In genomic region chr10:132549416-132549815, GRCh38 we compare ENCODE assay signal across 16 cellular contexts. TPM values are rescaled to one million over a fixed set of nuclear protein-coding genes. Genes with fewer than 3 reads are reported as not detected.
DNase-seq lines count a peak whose midpoint lies in the region; ATAC-seq and TF ChIP-seq lines count a peak whose summit lies in the region.
"Had no signal": no experiment of that assay in that cellular context is flagged by ENCODE, and none has a peak within 500 bp of the region (broad histone marks: within the 10 kb centered on the region; RNA-seq: fewer than 3 reads in every experiment).

No MANE protein-coding gene starts in this region.

- H3K27ac ChIP-seq in HL-60 (replicated peaks): peak overlapping the region; percentile 37; the same call in 1 of the 2 replicates
- no peak overlapping the region for H3K27ac ChIP-seq in esophagus muscularis mucosa (replicated peaks in 1 of 4)
- H3K27ac ChIP-seq: gastrocnemius medialis, left ventricle myocardium inferior, parathyroid adenoma, skin epidermis had no signal

- TF ChIP-seq CTCF in HL-60 (IDR thresholded peaks at IDR 0.05; ENCODE audit: insufficient read depth, low read length) (no peak), esophagus muscularis mucosa (IDR thresholded peaks at IDR 0.05) (no peak)

- 67% methylated on average over 11 of the region's 12 CpGs for WGBS in esophagus muscularis mucosa

- H3K36me3 ChIP-seq in esophagus muscularis mucosa: no peaks in the 10 kb centered on the region
- H3K36me3 ChIP-seq: gastrocnemius medialis, left ventricle myocardium inferior had no signal

- H3K27me3 ChIP-seq in HL-60 (ENCODE audit: insufficient read depth, poor library complexity, severe bottlenecking) (no peaks in the 10 kb centered on the region), esophagus muscularis mucosa (no peaks in the 10 kb centered on the region)
- H3K27me3 ChIP-seq: gastrocnemius medialis had no signal

- TF ChIP-seq EP300 in esophagus muscularis mucosa (IDR thresholded peaks at IDR 0.05): no peak

- H3K4me3 ChIP-seq in HL-60 (replicated peaks; ENCODE audit: insufficient read depth, low read length) (no peak overlapping the region), esophagus muscularis mucosa (no peak overlapping the region)
- H3K4me3 ChIP-seq: gastrocnemius medialis, left ventricle myocardium inferior, skin epidermis had no signal

- no peaks in the 10 kb centered on the region for H3K9me3 ChIP-seq in esophagus muscularis mucosa
- H3K9me3 ChIP-seq: gastrocnemius medialis, left ventricle myocardium inferior had no signal

- DNase-seq in NCI-H146 (lab: John Stamatoyannopoulos, UW) (peak; percentile 12), NCI-H146 treated with DMSO at 0.1 percent for 48 hours (lab: John Stamatoyannopoulos, UW; ENCODE audit: unreplicated experiment) (no peak), HL-60 (ENCODE audit: low read depth in 1 of 2, low spot score in 1 of 2) (no peak), NCI-H345 (lab: John Stamatoyannopoulos, UW) (peak; percentile 76), sciatic nerve (ENCODE audit: low spot score) (peak; percentile 51), esophagus muscularis mucosa (ENCODE audit: extremely low spot score) (no peak)
- DNase-seq: activated CD4-positive, alpha-beta T cell treated with anti-CD3 and anti-CD28 coated beads for 48 hours; CD4-positive, CD25-positive, alpha-beta regulatory T cell; gastrocnemius medialis; left ventricle myocardium inferior; NCI-H446; OCI-M1 had no signal

- ATAC-seq in sciatic nerve (no peak), GM19463 (IDR thresholded peaks at IDR 0.05; ENCODE audit: unreplicated experiment) (no peak), HG03460 (IDR thresholded peaks at IDR 0.05; ENCODE audit: unreplicated experiment) (no peak)
- ATAC-seq: gastrocnemius medialis had no signal

- H3K4me1 ChIP-seq in esophagus muscularis mucosa: peaks cover 68 to 89% (median 87%) of the 10 kb centered on the region in 4 donors

- intact Hi-C loops in sciatic nerve (cut with DNase I): no loop called here
- intact Hi-C loops in esophagus muscularis mucosa (cut with DNase I): no loop called here

- TF ChIP-seq POLR2A in esophagus muscularis mucosa (IDR thresholded peaks at IDR 0.05; ENCODE audit: low read depth): no peak

RNA-seq across cellular contexts. Expression of gene INPP5A, which starts 11.8 kb away (rescaled TPM):
- total RNA-seq in sciatic nerve (54.3 TPM), esophagus muscularis mucosa (100 to 1,000 TPM; 234 to 301 (median 245) TPM)

Comparison
In these comparisons a context has a peak if more than half of its experiments do, and no peak if none do; other contexts are left out.
1. DNase-seq: peak in NCI-H146 (single experiment), NCI-H345 (single experiment) and sciatic nerve (single experiment); none in NCI-H146 treated with DMSO at 0.1 percent for 48 hours (single experiment), HL-60 (0 of 2) and esophagus muscularis mucosa (single experiment).